In the genomic region with DNA sequence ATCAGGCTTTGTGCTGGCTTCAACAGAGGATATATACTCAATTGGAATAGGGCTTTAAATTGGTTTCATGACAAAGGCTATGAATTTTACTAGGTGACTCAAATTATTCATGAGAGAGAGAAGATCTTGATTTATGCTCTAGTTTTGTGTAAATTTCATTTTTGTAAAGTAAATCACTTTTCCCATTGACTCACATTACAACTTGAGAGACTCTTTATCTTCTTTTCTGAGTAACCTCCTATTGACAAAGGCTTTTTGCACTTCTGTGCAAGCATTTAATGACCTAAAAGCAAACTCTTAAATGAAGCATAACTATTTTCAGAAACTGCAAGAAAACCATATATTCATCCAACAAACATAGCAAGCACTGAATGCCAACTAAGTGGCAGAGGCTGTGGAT, we compare ENCODE assay signal across 30 cellular contexts.
"Had no signal": no experiment of that assay in that cellular context is flagged by ENCODE, and none has a peak within 500 bp of the region (broad histone marks: within the 10 kb centered on the region; RNA-seq: fewer than 3 reads in every experiment).

No MANE protein-coding gene starts in this region.

- H3K4me3 Mint-ChIP-seq: dendritic cell treated with granulocyte-macrophage colony-stimulating factor and Interleukin-4, amounts not matched to agents 40 ng/mL and 50 ng/mL, for 4 days; effector memory CD8-positive, alpha-beta T cell; endodermal cell had no signal

- H3K27me3 ChIP-seq: colonic mucosa, dorsolateral prefrontal cortex, esophagus muscularis mucosa, esophagus squamous epithelium, foreskin keratinocyte, gastrocnemius medialis, gastroesophageal sphincter, heart left ventricle, heart right ventricle, hepatocyte had no signal

- H3K36me3 ChIP-seq: colonic mucosa, esophagus muscularis mucosa, esophagus squamous epithelium, gastrocnemius medialis, gastroesophageal sphincter, heart left ventricle, heart right ventricle had no signal

- H3K79me2 ChIP-seq: hepatocyte had no signal

- H3K4me2 ChIP-seq: hepatocyte had no signal

- H3K4me1 ChIP-seq: colonic mucosa, esophagus muscularis mucosa, esophagus squamous epithelium, foreskin keratinocyte, gastrocnemius medialis, gastroesophageal sphincter, heart left ventricle, heart right ventricle had no signal

- H3K27ac ChIP-seq: colonic mucosa, coronary artery, dorsolateral prefrontal cortex, epithelial cell of prostate, esophagus muscularis mucosa, esophagus squamous epithelium, foreskin keratinocyte, gastrocnemius medialis, gastroesophageal sphincter, heart left ventricle, heart right ventricle, hepatocyte had no signal

- H3K4me3 ChIP-seq: colonic mucosa, coronary artery, dorsolateral prefrontal cortex, esophagus muscularis mucosa, esophagus squamous epithelium, gastrocnemius medialis, gastroesophageal sphincter, heart left ventricle, heart right ventricle, hepatocyte had no signal

- H3K4me1 Mint-ChIP-seq: endodermal cell had no signal

- ATAC-seq: effector memory CD8-positive, alpha-beta T cell; esophagus mucosa; foreskin keratinocyte; gastrocnemius medialis; gastroesophageal sphincter; heart left ventricle; heart right ventricle had no signal

- FAIRE-seq: colon, endometrium, endothelial cell of umbilical vein, frontal cortex had no signal

- H2AFZ ChIP-seq: hepatocyte had no signal

- DNase-seq: colonic mucosa; cortex of kidney; dermis blood vessel endothelial cell; dorsolateral prefrontal cortex; effector CD4-positive, alpha-beta T cell; effector CD8-positive, alpha-beta T cell; effector memory CD4-positive, alpha-beta T cell; effector memory CD8-positive, alpha-beta T cell; endodermal cell; erythroblast; esophagus squamous epithelium; foreskin fibroblast; foreskin keratinocyte; foreskin melanocyte; gastrocnemius medialis; glutamatergic neuron; head of caudate nucleus; heart left ventricle; heart right ventricle had no signal

- H3K27ac Mint-ChIP-seq: dendritic cell treated with granulocyte-macrophage colony-stimulating factor and Interleukin-4, amounts not matched to agents 40 ng/mL and 50 ng/mL, for 4 days; effector memory CD8-positive, alpha-beta T cell; endodermal cell had no signal

- H3K9me3 ChIP-seq: colonic mucosa, esophagus muscularis mucosa, esophagus squamous epithelium, gastrocnemius medialis, heart left ventricle, heart right ventricle had no signal

- H3K27me3 Mint-ChIP-seq: dendritic cell treated with granulocyte-macrophage colony-stimulating factor and Interleukin-4, amounts not matched to agents 40 ng/mL and 50 ng/mL, for 4 days had no signal

- H3K9me3 Mint-ChIP-seq: effector memory CD8-positive, alpha-beta T cell had no signal
